Comparison of ENCODE assay signal across 1 cellular context in the genomic region with DNA sequence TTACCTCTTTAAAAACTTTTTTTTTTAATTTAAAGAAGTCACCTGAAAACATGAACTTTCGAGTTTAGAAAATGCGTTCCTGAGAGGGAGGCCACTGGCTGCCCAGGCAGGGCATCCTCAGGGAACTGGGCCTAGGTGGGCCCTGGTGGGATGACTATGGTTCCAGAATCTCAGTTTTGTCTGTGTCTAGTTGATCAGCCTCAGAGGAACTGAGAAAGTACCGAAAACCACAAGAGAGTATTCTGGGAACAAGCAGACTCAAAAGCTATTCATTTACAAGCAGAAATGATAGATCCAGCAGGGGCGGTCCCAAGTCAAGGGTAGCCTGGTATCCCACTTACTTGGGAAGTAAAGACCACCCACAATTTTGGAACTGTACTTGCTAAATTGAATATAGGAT.
TF ChIP-seq lines count a peak whose summit lies in the region.

No MANE protein-coding gene starts in this region.

TF ChIP-seq in GM12878, 131 proteins besides CTCF, POLR2A, EP300 and RAD21 (continued from another document and continues in another):
- TF ChIP-seq BHLHE40 (IDR thresholded peaks at IDR 0.05; ENCODE audit: borderline replicate concordance in 1 of 2, low read depth in 2 of 2, low read length in 1 of 2): no peak
- TF ChIP-seq, protein P1, sequence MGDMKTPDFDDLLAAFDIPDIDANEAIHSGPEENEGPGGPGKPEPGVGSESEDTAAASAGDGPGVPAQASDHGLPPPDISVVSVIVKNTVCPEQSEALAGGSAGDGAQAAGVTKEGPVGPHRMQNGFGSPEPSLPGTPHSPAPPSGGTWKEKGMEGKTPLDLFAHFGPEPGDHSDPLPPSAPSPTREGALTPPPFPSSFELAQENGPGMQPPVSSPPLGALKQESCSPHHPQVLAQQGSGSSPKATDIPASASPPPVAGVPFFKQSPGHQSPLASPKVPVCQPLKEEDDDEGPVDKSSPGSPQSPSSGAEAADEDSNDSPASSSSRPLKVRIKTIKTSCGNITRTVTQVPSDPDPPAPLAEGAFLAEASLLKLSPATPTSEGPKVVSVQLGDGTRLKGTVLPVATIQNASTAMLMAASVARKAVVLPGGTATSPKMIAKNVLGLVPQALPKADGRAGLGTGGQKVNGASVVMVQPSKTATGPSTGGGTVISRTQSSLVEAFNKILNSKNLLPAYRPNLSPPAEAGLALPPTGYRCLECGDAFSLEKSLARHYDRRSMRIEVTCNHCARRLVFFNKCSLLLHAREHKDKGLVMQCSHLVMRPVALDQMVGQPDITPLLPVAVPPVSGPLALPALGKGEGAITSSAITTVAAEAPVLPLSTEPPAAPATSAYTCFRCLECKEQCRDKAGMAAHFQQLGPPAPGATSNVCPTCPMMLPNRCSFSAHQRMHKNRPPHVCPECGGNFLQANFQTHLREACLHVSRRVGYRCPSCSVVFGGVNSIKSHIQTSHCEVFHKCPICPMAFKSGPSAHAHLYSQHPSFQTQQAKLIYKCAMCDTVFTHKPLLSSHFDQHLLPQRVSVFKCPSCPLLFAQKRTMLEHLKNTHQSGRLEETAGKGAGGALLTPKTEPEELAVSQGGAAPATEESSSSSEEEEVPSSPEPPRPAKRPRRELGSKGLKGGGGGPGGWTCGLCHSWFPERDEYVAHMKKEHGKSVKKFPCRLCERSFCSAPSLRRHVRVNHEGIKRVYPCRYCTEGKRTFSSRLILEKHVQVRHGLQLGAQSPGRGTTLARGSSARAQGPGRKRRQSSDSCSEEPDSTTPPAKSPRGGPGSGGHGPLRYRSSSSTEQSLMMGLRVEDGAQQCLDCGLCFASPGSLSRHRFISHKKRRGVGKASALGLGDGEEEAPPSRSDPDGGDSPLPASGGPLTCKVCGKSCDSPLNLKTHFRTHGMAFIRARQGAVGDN (IDR thresholded peaks at IDR 0.05): no peak
- TF ChIP-seq IRF4 (IDR thresholded peaks at IDR 0.05; ENCODE audit: low read depth, low read length): 0 out of 2 replicates have a peak, but pooled peaks have one; percentile 53
- TF ChIP-seq PML (IDR thresholded peaks at IDR 0.05; ENCODE audit: low read length): no peak
- TF ChIP-seq ATF7 (IDR thresholded peaks at IDR 0.05; ENCODE audit: low read depth): no peak
- peak; percentile 27 for TF ChIP-seq MEF2B (IDR thresholded peaks at IDR 0.05; ENCODE audit: partially characterized antibody, poor library complexity, severe bottlenecking)
- no peak for TF ChIP-seq GABPA (IDR thresholded peaks at IDR 0.05; ENCODE audit: low read depth)
- TF ChIP-seq, protein P2, sequence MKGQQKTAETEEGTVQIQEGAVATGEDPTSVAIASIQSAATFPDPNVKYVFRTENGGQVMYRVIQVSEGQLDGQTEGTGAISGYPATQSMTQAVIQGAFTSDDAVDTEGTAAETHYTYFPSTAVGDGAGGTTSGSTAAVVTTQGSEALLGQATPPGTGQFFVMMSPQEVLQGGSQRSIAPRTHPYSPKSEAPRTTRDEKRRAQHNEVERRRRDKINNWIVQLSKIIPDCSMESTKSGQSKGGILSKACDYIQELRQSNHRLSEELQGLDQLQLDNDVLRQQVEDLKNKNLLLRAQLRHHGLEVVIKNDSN (IDR thresholded peaks at IDR 0.05; ENCODE audit: borderline replicate concordance, extremely low read length, insufficient read depth, low read depth, low read length): no peak
- peak; percentile 62 for TF ChIP-seq IKZF1 (conservative IDR thresholded peaks at IDR 0.05)
- TF ChIP-seq MYB (IDR thresholded peaks at IDR 0.05; ENCODE audit: borderline replicate concordance, low read depth, low read length): no peak
- TF ChIP-seq BRCA1 (IDR thresholded peaks at IDR 0.05; ENCODE audit: low read depth, low read length): no peak
- no peak for TF ChIP-seq YY1 (IDR thresholded peaks at IDR 0.05; ENCODE audit: low read depth, low read length)
- TF ChIP-seq MTA3 (IDR thresholded peaks at IDR 0.05; ENCODE audit: borderline replicate concordance, low read length): no peak
- TF ChIP-seq, protein P3, sequence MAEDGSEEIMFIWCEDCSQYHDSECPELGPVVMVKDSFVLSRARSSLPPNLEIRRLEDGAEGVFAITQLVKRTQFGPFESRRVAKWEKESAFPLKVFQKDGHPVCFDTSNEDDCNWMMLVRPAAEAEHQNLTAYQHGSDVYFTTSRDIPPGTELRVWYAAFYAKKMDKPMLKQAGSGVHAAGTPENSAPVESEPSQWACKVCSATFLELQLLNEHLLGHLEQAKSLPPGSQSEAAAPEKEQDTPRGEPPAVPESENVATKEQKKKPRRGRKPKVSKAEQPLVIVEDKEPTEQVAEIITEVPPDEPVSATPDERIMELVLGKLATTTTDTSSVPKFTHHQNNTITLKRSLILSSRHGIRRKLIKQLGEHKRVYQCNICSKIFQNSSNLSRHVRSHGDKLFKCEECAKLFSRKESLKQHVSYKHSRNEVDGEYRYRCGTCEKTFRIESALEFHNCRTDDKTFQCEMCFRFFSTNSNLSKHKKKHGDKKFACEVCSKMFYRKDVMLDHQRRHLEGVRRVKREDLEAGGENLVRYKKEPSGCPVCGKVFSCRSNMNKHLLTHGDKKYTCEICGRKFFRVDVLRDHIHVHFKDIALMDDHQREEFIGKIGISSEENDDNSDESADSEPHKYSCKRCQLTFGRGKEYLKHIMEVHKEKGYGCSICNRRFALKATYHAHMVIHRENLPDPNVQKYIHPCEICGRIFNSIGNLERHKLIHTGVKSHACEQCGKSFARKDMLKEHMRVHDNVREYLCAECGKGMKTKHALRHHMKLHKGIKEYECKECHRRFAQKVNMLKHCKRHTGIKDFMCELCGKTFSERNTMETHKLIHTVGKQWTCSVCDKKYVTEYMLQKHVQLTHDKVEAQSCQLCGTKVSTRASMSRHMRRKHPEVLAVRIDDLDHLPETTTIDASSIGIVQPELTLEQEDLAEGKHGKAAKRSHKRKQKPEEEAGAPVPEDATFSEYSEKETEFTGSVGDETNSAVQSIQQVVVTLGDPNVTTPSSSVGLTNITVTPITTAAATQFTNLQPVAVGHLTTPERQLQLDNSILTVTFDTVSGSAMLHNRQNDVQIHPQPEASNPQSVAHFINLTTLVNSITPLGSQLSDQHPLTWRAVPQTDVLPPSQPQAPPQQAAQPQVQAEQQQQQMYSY (CRISPR knock-in tag; IDR thresholded peaks at IDR 0.05): no peak
- TF ChIP-seq MYC (IDR thresholded peaks at IDR 0.05; ENCODE audit: insufficient read depth, insufficient read length, insufficient replicate concordance, low read length, severe bottlenecking): no peak
- no peak for TF ChIP-seq ZZZ3 (IDR thresholded peaks at IDR 0.05; ENCODE audit: control insufficient read depth, insufficient read length, low read depth)
- TF ChIP-seq RUNX3 (IDR thresholded peaks at IDR 0.05; ENCODE audit: low read length): peak; percentile 87
- no peak for TF ChIP-seq NFIC (IDR thresholded peaks at IDR 0.05; ENCODE audit: low read depth, low read length)
- no peak for TF ChIP-seq HDGF (IDR thresholded peaks at IDR 0.05)
- no peak for TF ChIP-seq ASH2L (IDR thresholded peaks at IDR 0.05; ENCODE audit: borderline replicate concordance, low read depth)
- no peak for TF ChIP-seq SP1 (IDR thresholded peaks at IDR 0.05; ENCODE audit: low read depth, low read length)
- TF ChIP-seq RCOR1 (conservative IDR thresholded peaks at IDR 0.05; ENCODE audit: low read depth, low read length): no peak
- TF ChIP-seq TCF3 (IDR thresholded peaks at IDR 0.05; ENCODE audit: borderline replicate concordance, insufficient read depth, low read depth, low read length): no peak
- no peak for TF ChIP-seq SMARCA5 (IDR thresholded peaks at IDR 0.05)
- TF ChIP-seq NR2F1 (conservative IDR thresholded peaks at IDR 0.05): no peak
- TF ChIP-seq, protein P4, sequence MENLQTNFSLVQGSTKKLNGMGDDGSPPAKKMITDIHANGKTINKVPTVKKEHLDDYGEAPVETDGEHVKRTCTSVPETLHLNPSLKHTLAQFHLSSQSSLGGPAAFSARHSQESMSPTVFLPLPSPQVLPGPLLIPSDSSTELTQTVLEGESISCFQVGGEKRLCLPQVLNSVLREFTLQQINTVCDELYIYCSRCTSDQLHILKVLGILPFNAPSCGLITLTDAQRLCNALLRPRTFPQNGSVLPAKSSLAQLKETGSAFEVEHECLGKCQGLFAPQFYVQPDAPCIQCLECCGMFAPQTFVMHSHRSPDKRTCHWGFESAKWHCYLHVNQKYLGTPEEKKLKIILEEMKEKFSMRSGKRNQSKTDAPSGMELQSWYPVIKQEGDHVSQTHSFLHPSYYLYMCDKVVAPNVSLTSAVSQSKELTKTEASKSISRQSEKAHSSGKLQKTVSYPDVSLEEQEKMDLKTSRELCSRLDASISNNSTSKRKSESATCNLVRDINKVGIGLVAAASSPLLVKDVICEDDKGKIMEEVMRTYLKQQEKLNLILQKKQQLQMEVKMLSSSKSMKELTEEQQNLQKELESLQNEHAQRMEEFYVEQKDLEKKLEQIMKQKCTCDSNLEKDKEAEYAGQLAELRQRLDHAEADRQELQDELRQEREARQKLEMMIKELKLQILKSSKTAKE (IDR thresholded peaks at IDR 0.05; ENCODE audit: low read depth, poor library complexity, severe bottlenecking): peak; percentile 22
- TF ChIP-seq, protein P5, sequence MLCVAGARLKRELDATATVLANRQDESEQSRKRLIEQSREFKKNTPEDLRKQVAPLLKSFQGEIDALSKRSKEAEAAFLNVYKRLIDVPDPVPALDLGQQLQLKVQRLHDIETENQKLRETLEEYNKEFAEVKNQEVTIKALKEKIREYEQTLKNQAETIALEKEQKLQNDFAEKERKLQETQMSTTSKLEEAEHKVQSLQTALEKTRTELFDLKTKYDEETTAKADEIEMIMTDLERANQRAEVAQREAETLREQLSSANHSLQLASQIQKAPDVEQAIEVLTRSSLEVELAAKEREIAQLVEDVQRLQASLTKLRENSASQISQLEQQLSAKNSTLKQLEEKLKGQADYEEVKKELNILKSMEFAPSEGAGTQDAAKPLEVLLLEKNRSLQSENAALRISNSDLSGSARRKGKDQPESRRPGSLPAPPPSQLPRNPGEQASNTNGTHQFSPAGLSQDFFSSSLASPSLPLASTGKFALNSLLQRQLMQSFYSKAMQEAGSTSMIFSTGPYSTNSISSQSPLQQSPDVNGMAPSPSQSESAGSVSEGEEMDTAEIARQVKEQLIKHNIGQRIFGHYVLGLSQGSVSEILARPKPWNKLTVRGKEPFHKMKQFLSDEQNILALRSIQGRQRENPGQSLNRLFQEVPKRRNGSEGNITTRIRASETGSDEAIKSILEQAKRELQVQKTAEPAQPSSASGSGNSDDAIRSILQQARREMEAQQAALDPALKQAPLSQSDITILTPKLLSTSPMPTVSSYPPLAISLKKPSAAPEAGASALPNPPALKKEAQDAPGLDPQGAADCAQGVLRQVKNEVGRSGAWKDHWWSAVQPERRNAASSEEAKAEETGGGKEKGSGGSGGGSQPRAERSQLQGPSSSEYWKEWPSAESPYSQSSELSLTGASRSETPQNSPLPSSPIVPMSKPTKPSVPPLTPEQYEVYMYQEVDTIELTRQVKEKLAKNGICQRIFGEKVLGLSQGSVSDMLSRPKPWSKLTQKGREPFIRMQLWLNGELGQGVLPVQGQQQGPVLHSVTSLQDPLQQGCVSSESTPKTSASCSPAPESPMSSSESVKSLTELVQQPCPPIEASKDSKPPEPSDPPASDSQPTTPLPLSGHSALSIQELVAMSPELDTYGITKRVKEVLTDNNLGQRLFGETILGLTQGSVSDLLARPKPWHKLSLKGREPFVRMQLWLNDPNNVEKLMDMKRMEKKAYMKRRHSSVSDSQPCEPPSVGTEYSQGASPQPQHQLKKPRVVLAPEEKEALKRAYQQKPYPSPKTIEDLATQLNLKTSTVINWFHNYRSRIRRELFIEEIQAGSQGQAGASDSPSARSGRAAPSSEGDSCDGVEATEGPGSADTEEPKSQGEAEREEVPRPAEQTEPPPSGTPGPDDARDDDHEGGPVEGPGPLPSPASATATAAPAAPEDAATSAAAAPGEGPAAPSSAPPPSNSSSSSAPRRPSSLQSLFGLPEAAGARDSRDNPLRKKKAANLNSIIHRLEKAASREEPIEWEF (IDR thresholded peaks at IDR 0.05; ENCODE audit: insufficient replicate concordance, low read depth, low read length): no peak
- no peak for TF ChIP-seq ZNF622 (IDR thresholded peaks at IDR 0.05)
- TF ChIP-seq TAF1 (IDR thresholded peaks at IDR 0.05; ENCODE audit: borderline replicate concordance, low read depth, low read length): no peak
- no peak for TF ChIP-seq STAT3 (IDR thresholded peaks at IDR 0.05; ENCODE audit: low read depth, low read length)
- no peak for TF ChIP-seq EGR1 (IDR thresholded peaks at IDR 0.05; ENCODE audit: borderline replicate concordance in 1 of 2, low read depth in 2 of 2, low read length in 2 of 2)
- no peak for TF ChIP-seq CBX3 (IDR thresholded peaks at IDR 0.05; ENCODE audit: borderline replicate concordance, low read depth)
- TF ChIP-seq CBFB (IDR thresholded peaks at IDR 0.05; ENCODE audit: low read depth): no peak
- TF ChIP-seq, protein P6, sequence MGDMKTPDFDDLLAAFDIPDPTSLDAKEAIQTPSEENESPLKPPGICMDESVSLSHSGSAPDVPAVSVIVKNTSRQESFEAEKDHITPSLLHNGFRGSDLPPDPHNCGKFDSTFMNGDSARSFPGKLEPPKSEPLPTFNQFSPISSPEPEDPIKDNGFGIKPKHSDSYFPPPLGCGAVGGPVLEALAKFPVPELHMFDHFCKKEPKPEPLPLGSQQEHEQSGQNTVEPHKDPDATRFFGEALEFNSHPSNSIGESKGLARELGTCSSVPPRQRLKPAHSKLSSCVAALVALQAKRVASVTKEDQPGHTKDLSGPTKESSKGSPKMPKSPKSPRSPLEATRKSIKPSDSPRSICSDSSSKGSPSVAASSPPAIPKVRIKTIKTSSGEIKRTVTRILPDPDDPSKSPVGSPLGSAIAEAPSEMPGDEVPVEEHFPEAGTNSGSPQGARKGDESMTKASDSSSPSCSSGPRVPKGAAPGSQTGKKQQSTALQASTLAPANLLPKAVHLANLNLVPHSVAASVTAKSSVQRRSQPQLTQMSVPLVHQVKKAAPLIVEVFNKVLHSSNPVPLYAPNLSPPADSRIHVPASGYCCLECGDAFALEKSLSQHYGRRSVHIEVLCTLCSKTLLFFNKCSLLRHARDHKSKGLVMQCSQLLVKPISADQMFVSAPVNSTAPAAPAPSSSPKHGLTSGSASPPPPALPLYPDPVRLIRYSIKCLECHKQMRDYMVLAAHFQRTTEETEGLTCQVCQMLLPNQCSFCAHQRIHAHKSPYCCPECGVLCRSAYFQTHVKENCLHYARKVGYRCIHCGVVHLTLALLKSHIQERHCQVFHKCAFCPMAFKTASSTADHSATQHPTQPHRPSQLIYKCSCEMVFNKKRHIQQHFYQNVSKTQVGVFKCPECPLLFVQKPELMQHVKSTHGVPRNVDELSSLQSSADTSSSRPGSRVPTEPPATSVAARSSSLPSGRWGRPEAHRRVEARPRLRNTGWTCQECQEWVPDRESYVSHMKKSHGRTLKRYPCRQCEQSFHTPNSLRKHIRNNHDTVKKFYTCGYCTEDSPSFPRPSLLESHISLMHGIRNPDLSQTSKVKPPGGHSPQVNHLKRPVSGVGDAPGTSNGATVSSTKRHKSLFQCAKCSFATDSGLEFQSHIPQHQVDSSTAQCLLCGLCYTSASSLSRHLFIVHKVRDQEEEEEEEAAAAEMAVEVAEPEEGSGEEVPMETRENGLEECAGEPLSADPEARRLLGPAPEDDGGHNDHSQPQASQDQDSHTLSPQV (IDR thresholded peaks at IDR 0.05): no peak
- TF ChIP-seq EZH2 (IDR thresholded peaks at IDR 0.05; ENCODE audit: borderline replicate concordance, control insufficient read depth, low read depth, low read length): no peak
- TF ChIP-seq SMAD5 (IDR thresholded peaks at IDR 0.05; ENCODE audit: low read depth): no peak
